Comparison of ENCODE assay signal across 18 cellular contexts in genomic region chrX:12446342-12447075, GRCh38.
A peak's percentile ranks its signal among the peaks of the same experiment; 100 is the strongest.
DNase-seq lines count a peak whose midpoint lies in the region; ATAC-seq and TF ChIP-seq lines count a peak whose summit lies in the region.
"Had no signal": no experiment of that assay in that cellular context is flagged by ENCODE, and none has a peak within 500 bp of the region (broad histone marks: within the 10 kb centered on the region; RNA-seq: fewer than 3 reads in every experiment).

No MANE protein-coding gene starts in this region.

- H3K27ac ChIP-seq in ACC112 (ENCODE audit: low read depth, low read length) (peak overlapping the region; percentile 91), thyroid gland (no peak overlapping the region), stomach (no peak overlapping the region)
- H3K27ac ChIP-seq: gastrocnemius medialis, HL-60, neural progenitor cell, upper lobe of right lung had no signal

- no peaks in the 10 kb centered on the region for H3K9me3 ChIP-seq in thyroid gland
- no peaks in the 10 kb centered on the region for H3K9me3 ChIP-seq in stomach
- H3K9me3 ChIP-seq: gastrocnemius medialis, upper lobe of right lung had no signal

- no peak for TF ChIP-seq EP300 in stomach (IDR thresholded peaks at IDR 0.05)

- H3K27me3 ChIP-seq in ACC112 (ENCODE audit: insufficient read depth, low read length) (no peaks in the 10 kb centered on the region), thyroid gland (no peaks in the 10 kb centered on the region), stomach (peaks cover 0 to 4% (median 0%) of the 10 kb centered on the region in 3 donors)
- H3K27me3 ChIP-seq: gastrocnemius medialis, neural progenitor cell, upper lobe of right lung had no signal

- TF ChIP-seq CTCF in fibroblast of villous mesenchyme (IDR thresholded peaks at IDR 0.05; ENCODE audit: insufficient read depth, low read depth, low read length) (no peak), thyroid gland (IDR thresholded peaks at IDR 0.05) (no peak), stomach (IDR thresholded peaks at IDR 0.05) (no peak)

- H3K4me3 ChIP-seq in ACC112 (ENCODE audit: low read depth, low read length) (no peak overlapping the region), fibroblast of villous mesenchyme (ENCODE audit: low read depth, low read length) (no peak overlapping the region), thyroid gland (replicated peaks in 1 of 3) (no peak overlapping the region), stomach (no peak overlapping the region)
- H3K4me3 ChIP-seq: gastrocnemius medialis, neural progenitor cell, upper lobe of right lung had no signal

- H3K79me2 ChIP-seq in ACC112 (ENCODE audit: control insufficient read depth, insufficient read depth, low read length, unreplicated experiment) = no peaks in the 10 kb centered on the region

- DNase-seq in M059J (ENCODE audit: low read depth) (peak; percentile 83), SW480 (ENCODE audit: low spot score) (peak; percentile 8), fibroblast of villous mesenchyme (ENCODE audit: low read depth) (peak; percentile 58), thyroid gland (no peak), stomach (no peak)
- no peak for DNase-seq in activated T-cell treated with anti-CD3 and anti-CD28 coated beads, Interleukin-2, amount 50 U/mL, for 1 hour
- DNase-seq: activated B cell treated with CpG ODN at 0.5 μM for 24 hours; activated naive CD4-positive, alpha-beta T cell; COR-L47; gastrocnemius medialis; H9; right cardiac atrium; stimulated activated CD4-positive, alpha-beta T cell treated with anti-CD3 and anti-CD28 coated beads, Interleukin-4, amount 100 ng/mL, for 24 hours; upper lobe of right lung had no signal

- H3K4me1 ChIP-seq in ACC112 (ENCODE audit: control insufficient read depth, insufficient read depth, low read length, unreplicated experiment) (peaks cover 30% of the 10 kb centered on the region), thyroid gland (no peaks in the 10 kb centered on the region), stomach (no peaks in the 10 kb centered on the region)
- H3K4me1 ChIP-seq: gastrocnemius medialis, neural progenitor cell, upper lobe of right lung had no signal

- 93 to 94% methylated on average over 2 to 7 of the region's 7 CpGs for WGBS in thyroid gland, 2 donors
- WGBS in stomach, 5 donors = 74 to 96% (median 85%) methylated on average over 7 of the region's 7 CpGs

- H3K36me3 ChIP-seq in ACC112 (ENCODE audit: insufficient read depth, low read length) = no peaks in the 10 kb centered on the region
- H3K36me3 ChIP-seq in thyroid gland = no peaks in the 10 kb centered on the region
- H3K36me3 ChIP-seq in stomach = no peaks in the 10 kb centered on the region
- H3K36me3 ChIP-seq: gastrocnemius medialis, neural progenitor cell, upper lobe of right lung had no signal

- TF ChIP-seq POLR2A in thyroid gland (IDR thresholded peaks at IDR 0.05) (no peak), stomach (IDR thresholded peaks at IDR 0.05) (no peak)

- H2AFZ ChIP-seq in ACC112 (ENCODE audit: low read length, unreplicated experiment) = no peak overlapping the region
- H2AFZ ChIP-seq: neural progenitor cell had no signal

- ATAC-seq in HG02973 (IDR thresholded peaks at IDR 0.05; ENCODE audit: unreplicated experiment) = no peak
- ATAC-seq: gastrocnemius medialis, right cardiac atrium, upper lobe of right lung had no signal

- intact Hi-C loops in thyroid gland (cut with DNase I) (no loop called here), stomach (cut with DNase I; ENCODE audit: low total_unique reads) (no loop called here)

Comparison
In these comparisons a context has a peak if more than half of its experiments do, and no peak if none do; other contexts are left out.
1. DNase-seq: peak in M059J (single experiment), SW480 (single experiment) and fibroblast of villous mesenchyme (single experiment); none in activated T-cell treated with anti-CD3 and anti-CD28 coated beads, Interleukin-2, amount 50 U/mL, for 1 hour (single experiment), thyroid gland (0 of 2) and stomach (single experiment).